Comparison of ENCODE assay signal across 32 cellular contexts in genomic region chr1:61100578-61100977, GRCh38.
"Had no signal": no experiment of that assay in that cellular context is flagged by ENCODE, and none has a peak within 500 bp of the region (broad histone marks: within the 10 kb centered on the region; RNA-seq: fewer than 3 reads in every experiment).

No MANE protein-coding gene starts in this region.

- H3K27me3 ChIP-seq: adrenal gland, brain microvascular endothelial cell, esophagus muscularis mucosa, foreskin keratinocyte, gastroesophageal sphincter had no signal

- H3K9me3 ChIP-seq: adrenal gland, esophagus muscularis mucosa, gastroesophageal sphincter had no signal

- H3K27ac ChIP-seq: brain microvascular endothelial cell, coronary artery, foreskin keratinocyte had no signal

- H3K4me3 Mint-ChIP-seq: activated CD4-positive, alpha-beta memory T cell treated with anti-CD3 and anti-CD28 coated beads for 36 hours; activated CD4-positive, alpha-beta T cell treated with anti-CD3 and anti-CD28 coated beads for 36 hours; activated CD4-positive, alpha-beta T cell treated with anti-CD3 and anti-CD28 coated beads, Interleukin-2, amount 10 ng/mL, durations not matched to agents 24 days and 14 days; activated CD8-positive, alpha-beta memory T cell treated with anti-CD3 and anti-CD28 coated beads, Interleukin-2, amount 10 ng/mL, durations not matched to agents 7 days and 5 days; activated CD8-positive, alpha-beta T cell treated with anti-CD3 and anti-CD28 coated beads, Interleukin-2, amount 10 ng/mL, durations not matched to agents 7 days and 5 days; activated naive CD4-positive, alpha-beta T cell treated with anti-CD3 and anti-CD28 coated beads for 36 hours; activated naive CD4-positive, alpha-beta T cell treated with anti-CD3 and anti-CD28 coated beads, Interleukin-2, amount 50 U/mL, for 24 hours; activated naive CD8-positive, alpha-beta T cell treated with anti-CD3 and anti-CD28 coated beads for 36 hours; activated naive CD8-positive, alpha-beta T cell treated with anti-CD3 and anti-CD28 coated beads, Interleukin-2, amount 50 U/mL, for 24 hours; activated T-helper 1 cell treated with anti-CD3 and anti-CD28 coated beads, Interleukin-12 subunit alpha, Interleukin-12 subunit beta, Interleukin-2, Interleukin-4 antibody, amounts not matched to agents 30 ng/mL and 10 ng/mL and 1 ng/mL, durations not matched to agents 14 hours and 24 hours and 36 hours; central memory CD8-positive, alpha-beta T cell; effector memory CD8-positive, alpha-beta T cell had no signal

- H3K9me3 Mint-ChIP-seq: activated CD4-positive, alpha-beta memory T cell treated with anti-CD3 and anti-CD28 coated beads for 36 hours; activated CD4-positive, alpha-beta T cell treated with anti-CD3 and anti-CD28 coated beads, Interleukin-2, amount 10 ng/mL, durations not matched to agents 24 days and 14 days; activated naive CD4-positive, alpha-beta T cell treated with anti-CD3 and anti-CD28 coated beads for 36 hours; activated naive CD4-positive, alpha-beta T cell treated with anti-CD3 and anti-CD28 coated beads, Interleukin-2, amount 50 U/mL, for 24 hours; activated naive CD8-positive, alpha-beta T cell treated with anti-CD3 and anti-CD28 coated beads for 36 hours; activated naive CD8-positive, alpha-beta T cell treated with anti-CD3 and anti-CD28 coated beads, Interleukin-2, amount 50 U/mL, for 24 hours; activated T-helper 1 cell treated with anti-CD3 and anti-CD28 coated beads, Interleukin-12 subunit alpha, Interleukin-12 subunit beta, Interleukin-2, Interleukin-4 antibody, amounts not matched to agents 30 ng/mL and 10 ng/mL and 1 ng/mL, durations not matched to agents 14 hours and 24 hours and 36 hours; activated T-helper 2 cell treated with anti-CD3 and anti-CD28 coated beads, Interferon-gamma antibody, Interleukin-2, Interleukin-4, amounts not matched to agents 10 μg/mL and 5 μg/mL and 100 μg/mL, durations not matched to agents 14 hours and 24 hours and 36 hours; central memory CD8-positive, alpha-beta T cell; dendritic cell treated with granulocyte-macrophage colony-stimulating factor and Interleukin-4, amounts not matched to agents 40 ng/mL and 50 ng/mL, for 4 days; effector memory CD8-positive, alpha-beta T cell had no signal

- H3K36me3 Mint-ChIP-seq: activated CD4-positive, alpha-beta memory T cell treated with anti-CD3 and anti-CD28 coated beads for 36 hours; activated CD8-positive, alpha-beta memory T cell treated with anti-CD3 and anti-CD28 coated beads, Interleukin-2, amount 10 ng/mL, durations not matched to agents 7 days and 5 days; activated naive CD4-positive, alpha-beta T cell treated with anti-CD3 and anti-CD28 coated beads, Interleukin-2, amount 50 U/mL, for 24 hours; activated naive CD8-positive, alpha-beta T cell treated with anti-CD3 and anti-CD28 coated beads for 36 hours had no signal

- ATAC-seq: activated CD4-positive, alpha-beta T cell treated with anti-CD3 and anti-CD28 coated beads for 36 hours; activated CD8-positive, alpha-beta memory T cell treated with anti-CD3 and anti-CD28 coated beads, Interleukin-2, amount 10 ng/mL, durations not matched to agents 7 days and 5 days; activated CD8-positive, alpha-beta T cell treated with anti-CD3 and anti-CD28 coated beads, Interleukin-2, amount 10 ng/mL, durations not matched to agents 7 days and 5 days; activated naive CD8-positive, alpha-beta T cell treated with anti-CD3 and anti-CD28 coated beads, Interleukin-2, amount 50 U/mL, for 24 hours; effector memory CD8-positive, alpha-beta T cell; foreskin keratinocyte; gastroesophageal sphincter had no signal

- H3K27me3 Mint-ChIP-seq: activated CD4-positive, alpha-beta memory T cell treated with anti-CD3 and anti-CD28 coated beads for 36 hours; activated CD4-positive, alpha-beta T cell treated with anti-CD3 and anti-CD28 coated beads for 36 hours; activated CD8-positive, alpha-beta memory T cell treated with anti-CD3 and anti-CD28 coated beads, Interleukin-2, amount 10 ng/mL, durations not matched to agents 7 days and 5 days; activated naive CD8-positive, alpha-beta T cell treated with anti-CD3 and anti-CD28 coated beads for 36 hours; activated naive CD8-positive, alpha-beta T cell treated with anti-CD3 and anti-CD28 coated beads, Interleukin-2, amount 50 U/mL, for 24 hours; central memory CD8-positive, alpha-beta T cell; dendritic cell treated with granulocyte-macrophage colony-stimulating factor and Interleukin-4, amounts not matched to agents 40 ng/mL and 50 ng/mL, for 4 days; effector memory CD8-positive, alpha-beta T cell had no signal

- H3K36me3 ChIP-seq: adrenal gland, brain microvascular endothelial cell, esophagus muscularis mucosa, gastroesophageal sphincter had no signal

- H3K27ac Mint-ChIP-seq: activated CD4-positive, alpha-beta memory T cell treated with anti-CD3 and anti-CD28 coated beads for 36 hours; activated CD4-positive, alpha-beta T cell treated with anti-CD3 and anti-CD28 coated beads for 36 hours; activated CD4-positive, alpha-beta T cell treated with anti-CD3 and anti-CD28 coated beads, Interleukin-2, amount 10 ng/mL, durations not matched to agents 24 days and 14 days; activated CD8-positive, alpha-beta memory T cell treated with anti-CD3 and anti-CD28 coated beads, Interleukin-2, amount 10 ng/mL, durations not matched to agents 7 days and 5 days; activated CD8-positive, alpha-beta T cell treated with anti-CD3 and anti-CD28 coated beads, Interleukin-2, amount 10 ng/mL, durations not matched to agents 7 days and 5 days; activated naive CD4-positive, alpha-beta T cell treated with anti-CD3 and anti-CD28 coated beads for 36 hours; activated naive CD4-positive, alpha-beta T cell treated with anti-CD3 and anti-CD28 coated beads, Interleukin-2, amount 50 U/mL, for 24 hours; activated naive CD8-positive, alpha-beta T cell treated with anti-CD3 and anti-CD28 coated beads for 36 hours; activated naive CD8-positive, alpha-beta T cell treated with anti-CD3 and anti-CD28 coated beads, Interleukin-2, amount 50 U/mL, for 24 hours; activated T-helper 1 cell treated with anti-CD3 and anti-CD28 coated beads, Interleukin-12 subunit alpha, Interleukin-12 subunit beta, Interleukin-2, Interleukin-4 antibody, amounts not matched to agents 30 ng/mL and 10 ng/mL and 1 ng/mL, durations not matched to agents 14 hours and 24 hours and 36 hours; activated T-helper 2 cell treated with anti-CD3 and anti-CD28 coated beads, Interferon-gamma antibody, Interleukin-2, Interleukin-4, amounts not matched to agents 10 μg/mL and 5 μg/mL and 100 μg/mL, durations not matched to agents 14 hours and 24 hours and 36 hours had no signal

- H3K4me1 Mint-ChIP-seq: activated CD4-positive, alpha-beta T cell treated with anti-CD3 and anti-CD28 coated beads, Interleukin-2, amount 10 ng/mL, durations not matched to agents 24 days and 14 days had no signal

- DNase-seq: activated CD4-positive, alpha-beta memory T cell treated with anti-CD3 and anti-CD28 coated beads for 36 hours; activated CD4-positive, alpha-beta T cell treated with anti-CD3 and anti-CD28 coated beads for 36 hours; activated CD4-positive, alpha-beta T cell treated with anti-CD3 and anti-CD28 coated beads, Interleukin-2, amount 10 ng/mL, durations not matched to agents 24 days and 14 days; activated CD4-positive, CD25-positive, alpha-beta regulatory T cell; activated CD4-positive, CD25-positive, alpha-beta regulatory T cell treated with anti-CD3 and anti-CD28 coated beads, Interleukin-2, amount 50 U/mL, for 72 hours; activated CD8-positive, alpha-beta memory T cell treated with anti-CD3 and anti-CD28 coated beads, Interleukin-2, amount 10 ng/mL, durations not matched to agents 7 days and 5 days; activated CD8-positive, alpha-beta memory T cell treated with anti-CD3 and anti-CD28 coated beads, Interleukin-2, amount 50 U/mL, for 4 hours; activated CD8-positive, alpha-beta T cell treated with anti-CD3 and anti-CD28 coated beads, Interleukin-2, amount 10 ng/mL, durations not matched to agents 7 days and 5 days; activated effector memory CD4-positive, alpha-beta T cell treated with anti-CD3 and anti-CD28 coated beads, Interleukin-2, amount 50 U/mL, for 16 hours; activated naive CD4-positive, alpha-beta T cell treated with anti-CD3 and anti-CD28 coated beads for 36 hours; activated naive CD8-positive, alpha-beta T cell treated with anti-CD3 and anti-CD28 coated beads for 36 hours; activated naive CD8-positive, alpha-beta T cell treated with anti-CD3 and anti-CD28 coated beads, Interleukin-2, amount 50 U/mL, for 24 hours; activated T-cell treated with anti-CD3 and anti-CD28 coated beads, Interleukin-2, amount 50 U/mL, for 1 hour; activated T-cell treated with anti-CD3 and anti-CD28 coated beads, Interleukin-2, amount 50 U/mL, for 48 hours; adrenal gland; amygdala; brain microvascular endothelial cell; effector CD4-positive, alpha-beta T cell; effector memory CD8-positive, alpha-beta T cell; erythroblast; foreskin keratinocyte; T-helper 2 cell had no signal

- FAIRE-seq: astrocyte, bronchial epithelial cell had no signal
